16 cellular contexts compared by ENCODE assay signal in the genomic region with DNA sequence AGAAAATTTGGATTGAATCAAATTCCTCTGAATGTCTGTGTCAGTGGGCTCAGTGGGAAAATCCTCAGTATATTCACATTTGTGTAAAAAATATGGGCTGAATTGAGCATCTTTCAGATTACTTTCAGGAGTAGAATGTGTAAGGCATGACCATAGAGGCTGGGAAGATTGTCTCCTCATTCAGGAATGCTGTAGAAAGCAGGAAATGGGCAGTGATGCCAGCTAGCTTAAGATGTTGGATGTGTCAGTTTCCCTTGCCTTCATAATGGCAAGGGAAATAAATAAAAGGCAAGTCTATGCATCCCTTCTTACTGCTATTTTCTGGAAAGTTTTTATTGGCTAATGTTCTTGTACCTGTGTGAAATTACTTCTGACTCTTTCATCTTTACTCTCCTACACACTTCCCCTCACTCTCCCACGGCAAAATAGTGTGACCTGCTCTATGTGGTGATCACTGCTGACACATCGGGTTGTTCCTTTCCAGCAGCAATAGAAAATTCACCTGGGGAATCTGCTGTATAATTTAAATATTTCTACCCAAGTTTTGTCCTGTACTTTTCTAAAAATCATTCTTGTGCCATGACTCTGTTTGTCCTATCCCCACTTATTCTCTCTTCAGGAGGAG.
DNase-seq lines count a peak whose midpoint lies in the region; ATAC-seq and TF ChIP-seq lines count a peak whose summit lies in the region.
"Had no signal": no experiment of that assay in that cellular context is flagged by ENCODE, and none has a peak within 500 bp of the region (broad histone marks: within the 10 kb centered on the region; RNA-seq: fewer than 3 reads in every experiment).

No MANE protein-coding gene starts in this region.

- no peak overlapping the region for H3K27ac ChIP-seq in sigmoid colon

- H3K36me3 ChIP-seq in sigmoid colon: no peaks in the 10 kb centered on the region

- H3K27ac Mint-ChIP-seq in osteocyte (ENCODE audit: unreplicated experiment): peak overlapping the region; percentile 55
- no peak overlapping the region for H3K27ac Mint-ChIP-seq in T-cell
- H3K27ac Mint-ChIP-seq in immature natural killer cell: no peak overlapping the region
- H3K27ac Mint-ChIP-seq: type B pancreatic cell had no signal

- H3K27me3 Mint-ChIP-seq in osteocyte (ENCODE audit: unreplicated experiment) (no peaks in the 10 kb centered on the region), T-cell (no peaks in the 10 kb centered on the region), immature natural killer cell (ENCODE audit: low read depth in 3 of 3) (peaks cover 0 to 4% (median 0%) of the 10 kb centered on the region in 3 donors)
- H3K27me3 Mint-ChIP-seq: type B pancreatic cell had no signal

- CTCF ChIA-PET in T-cell (lab: Charles Lee): no interaction called here

- peak; percentile 56 for DNase-seq in NCI-H226
- DNase-seq in osteocyte (ENCODE audit: extremely low spot score, unreplicated experiment): no peak
- DNase-seq in posterior cingulate gyrus: no peak
- DNase-seq in sigmoid colon: no peak
- DNase-seq in T-cell: no peak
- DNase-seq in immature natural killer cell: no peak
- DNase-seq: activated CD4-positive, alpha-beta T cell treated with anti-CD3 and anti-CD28 coated beads, Interleukin-2, amount 50 U/mL, for 4 hours; activated gamma-delta T cell; hypothalamus; KBM-7; NCI-H2081; stimulated activated CD4-positive, alpha-beta T cell treated with anti-CD3 and anti-CD28 coated beads, Interleukin-12 subunit alpha, Interleukin-12 subunit beta, amount 100 ng/mL, for 4 hours; T-helper 1 cell had no signal

- TF ChIP-seq CTCF in osteocyte (IDR thresholded peaks at IDR 0.05) (no peak), sigmoid colon (IDR thresholded peaks at IDR 0.05) (no peak)

- TF ChIP-seq POLR2A in sigmoid colon (IDR thresholded peaks at IDR 0.05): no peak

- no peak for TF ChIP-seq EP300 in sigmoid colon (IDR thresholded peaks at IDR 0.05)

- H3K9me3 Mint-ChIP-seq in osteocyte (ENCODE audit: unreplicated experiment): peaks cover 16% of the 10 kb centered on the region
- peaks cover 9 to 13% (median 9%) of the 10 kb centered on the region in 3 donors for H3K9me3 Mint-ChIP-seq in T-cell
- peaks cover 0 to 4% (median 0%) of the 10 kb centered on the region in 6 donors for H3K9me3 Mint-ChIP-seq in immature natural killer cell

- H3K4me1 Mint-ChIP-seq in osteocyte (ENCODE audit: unreplicated experiment) (peaks cover 39% of the 10 kb centered on the region), T-cell (peaks cover 0 to 7% (median 2%) of the 10 kb centered on the region in 3 donors), immature natural killer cell (no peaks in the 10 kb centered on the region)

- no peaks in the 10 kb centered on the region for H3K4me1 ChIP-seq in sigmoid colon

- no peaks in the 10 kb centered on the region for H3K27me3 ChIP-seq in sigmoid colon

- intact Hi-C loops in posterior cingulate gyrus (cut with DNase I) (no loop called here), sigmoid colon (cut with DNase I) (no loop called here)

- H3K4me3 Mint-ChIP-seq in osteocyte (ENCODE audit: unreplicated experiment) (no peak overlapping the region), T-cell (no peak overlapping the region), immature natural killer cell (no peak overlapping the region)
- H3K4me3 Mint-ChIP-seq: type B pancreatic cell had no signal

- POLR2A ChIA-PET in T-cell (lab: Charles Lee): interaction anchor here in 1 of 2 donors (0.5 kb wide), 1 partner anchor 698 kb away, joined by 15 read pairs; no protein-coding TSS in a partner anchor

- WGBS in sigmoid colon, 2 donors: 78 to 87% methylated on average over 2 of the region's 2 CpGs

- H3K4me3 ChIP-seq in sigmoid colon: no peak overlapping the region

- H3K9me3 ChIP-seq in sigmoid colon: no peaks in the 10 kb centered on the region

- H3K36me3 Mint-ChIP-seq in osteocyte (ENCODE audit: unreplicated experiment) (peaks cover 32% of the 10 kb centered on the region), T-cell (peaks cover 17% of the 10 kb centered on the region), immature natural killer cell (peaks cover 0 to 7% (median 0%) of the 10 kb centered on the region in 3 donors)

- ATAC-seq in GM18909 (IDR thresholded peaks at IDR 0.05; ENCODE audit: poor library complexity, unreplicated experiment) (peak; percentile 49), HG02610 (IDR thresholded peaks at IDR 0.05; ENCODE audit: unreplicated experiment) (peak; percentile 87), T-cell (replicated peaks in 1 of 4) (no peak)

Comparison
In these comparisons a context has a peak if more than half of its experiments do, and no peak if none do; other contexts are left out.
1. ATAC-seq: peak in GM18909 (single experiment) and HG02610 (single experiment); none in T-cell (0 of 4).